ENCODE assay signal across 1 cellular context in the genomic region with DNA sequence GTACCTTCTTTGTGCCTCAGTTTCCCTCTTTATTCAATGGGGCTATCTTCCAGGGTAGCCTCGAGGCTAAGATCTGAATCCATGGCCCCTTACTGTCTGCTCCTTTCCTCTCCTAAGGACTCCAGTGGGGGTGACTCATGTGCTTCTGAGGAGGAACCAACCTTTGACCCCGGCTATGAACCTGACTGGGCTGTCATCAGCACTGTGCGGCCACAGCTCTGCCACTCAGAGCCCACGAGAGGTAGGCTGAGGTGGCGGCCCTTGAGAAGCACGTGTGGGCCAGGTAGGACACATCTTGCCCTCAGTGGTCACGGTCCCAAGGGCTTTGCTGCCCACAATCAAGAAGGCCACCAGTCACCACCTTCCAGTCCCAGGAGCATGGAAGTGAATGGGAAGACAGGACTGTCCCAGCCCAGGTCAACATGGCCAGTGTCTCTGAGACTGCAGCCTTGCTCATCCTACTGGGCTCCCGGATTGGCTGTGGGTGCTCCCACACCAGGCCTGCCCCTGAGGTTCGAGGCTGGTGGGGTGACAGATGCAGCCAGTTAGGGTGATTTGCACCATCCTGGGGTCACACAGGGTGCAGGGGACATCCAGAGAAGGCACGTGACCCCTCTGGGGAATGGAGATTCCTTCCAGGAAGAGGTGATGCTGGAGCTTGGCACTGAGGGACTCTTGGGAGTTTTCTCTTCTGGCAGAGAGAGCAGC.
TF ChIP-seq lines count a peak whose summit lies in the region.

No MANE protein-coding gene starts in this region.

TF ChIP-seq in H1, 55 proteins besides CTCF, POLR2A, EP300 and RAD21:
- no peak for TF ChIP-seq SP4 (IDR thresholded peaks at IDR 0.05; ENCODE audit: low read length)
- TF ChIP-seq ZNF274 (IDR thresholded peaks at IDR 0.05; ENCODE audit: borderline replicate concordance, extremely low read depth, low read length): no peak
- TF ChIP-seq CREB1 (IDR thresholded peaks at IDR 0.05): no peak
- TF ChIP-seq SIX5 (IDR thresholded peaks at IDR 0.05; ENCODE audit: low read depth, low read length): no peak
- TF ChIP-seq EGR1 (IDR thresholded peaks at IDR 0.05; ENCODE audit: borderline replicate concordance, low read depth, low read length): no peak
- no peak for TF ChIP-seq JUN (IDR thresholded peaks at IDR 0.05; ENCODE audit: low read depth, low read length)
- TF ChIP-seq TAF1 (IDR thresholded peaks at IDR 0.05; ENCODE audit: low read depth, low read length): no peak
- no peak for TF ChIP-seq ASH2L (IDR thresholded peaks at IDR 0.05; ENCODE audit: low read length)
- TF ChIP-seq KDM4A (IDR thresholded peaks at IDR 0.05; ENCODE audit: low read depth, low read length, severe bottlenecking): no peak
- no peak for TF ChIP-seq TEAD4 (IDR thresholded peaks at IDR 0.05; ENCODE audit: low read depth, low read length)
- TF ChIP-seq POLR2AphosphoS5 (IDR thresholded peaks at IDR 0.05; ENCODE audit: low read depth, low read length): no peak
- no peak for TF ChIP-seq USF2 (IDR thresholded peaks at IDR 0.05; ENCODE audit: low read length)
- TF ChIP-seq YY1 (IDR thresholded peaks at IDR 0.05; ENCODE audit: low read depth, low read length): no peak
